In genomic region chr18:23827681-23828080, GRCh38 we compare ENCODE assay signal across 19 cellular contexts.
DNase-seq lines count a peak whose midpoint lies in the region; ATAC-seq and TF ChIP-seq lines count a peak whose summit lies in the region.
"Had no signal": no experiment of that assay in that cellular context is flagged by ENCODE, and none has a peak within 500 bp of the region (broad histone marks: within the 10 kb centered on the region; RNA-seq: fewer than 3 reads in every experiment).

No MANE protein-coding gene starts in this region.

- peaks cover 0 to 31% (median 20%) of the 10 kb centered on the region in 4 donors for H3K4me1 ChIP-seq in tibial nerve
- H3K4me1 ChIP-seq: adrenal gland had no signal

- peaks cover 40% of the 10 kb centered on the region for H3K4me1 Mint-ChIP-seq in activated CD8-positive, alpha-beta memory T cell treated with anti-CD3 and anti-CD28 coated beads, Interleukin-2, amount 10 ng/mL, durations not matched to agents 7 days and 5 days
- peaks cover 46% of the 10 kb centered on the region for H3K4me1 Mint-ChIP-seq in activated T-helper 2 cell treated with anti-CD3 and anti-CD28 coated beads, Interferon-gamma antibody, Interleukin-2, Interleukin-4, amounts not matched to agents 10 μg/mL and 5 μg/mL and 100 μg/mL, durations not matched to agents 14 hours and 24 hours and 36 hours (ENCODE audit: low read depth)

- peak overlapping the region; percentile 86 for H3K27ac Mint-ChIP-seq in activated CD8-positive, alpha-beta memory T cell treated with anti-CD3 and anti-CD28 coated beads, Interleukin-2, amount 10 ng/mL, durations not matched to agents 7 days and 5 days
- peak overlapping the region; percentile 59 for H3K27ac Mint-ChIP-seq in activated T-helper 2 cell treated with anti-CD3 and anti-CD28 coated beads, Interferon-gamma antibody, Interleukin-2, Interleukin-4, amounts not matched to agents 10 μg/mL and 5 μg/mL and 100 μg/mL, durations not matched to agents 14 hours and 24 hours and 36 hours

- intact Hi-C loops in activated T-helper 2 cell treated with anti-CD3 and anti-CD28 coated beads, Interferon-gamma antibody, Interleukin-2, Interleukin-4, amounts not matched to agents 10 μg/mL and 5 μg/mL and 100 μg/mL, durations not matched to agents 14 hours and 24 hours and 36 hours (cut with micrococcal nuclease) = loop anchor here (1.0 to 10.0 kb wide), 9 partner anchors 11 to 325 kb away; partner anchors contain the start of genes CABYR, RMC1 and TTC39C

- H3K36me3 ChIP-seq in kidney epithelial cell (ENCODE audit: control insufficient read depth, insufficient read depth, low read length) = no peaks in the 10 kb centered on the region
- no peaks in the 10 kb centered on the region for H3K36me3 ChIP-seq in tibial nerve
- H3K36me3 ChIP-seq: adrenal gland, neutrophil, upper lobe of right lung had no signal

- no peak for TF ChIP-seq EP300 in tibial nerve (IDR thresholded peaks at IDR 0.05)

- no peaks in the 10 kb centered on the region for H3K9me3 ChIP-seq in tibial nerve
- H3K9me3 ChIP-seq: adrenal gland, neutrophil, upper lobe of right lung had no signal

- TF ChIP-seq POLR2A in tibial nerve (IDR thresholded peaks at IDR 0.05) = no peak

- H3K27me3 ChIP-seq in kidney epithelial cell (ENCODE audit: control insufficient read depth, insufficient read depth, low read length) (no peaks in the 10 kb centered on the region), tibial nerve (no peaks in the 10 kb centered on the region)
- H3K27me3 ChIP-seq: adrenal gland, upper lobe of right lung had no signal

- no peak for TF ChIP-seq CTCF in kidney epithelial cell (IDR thresholded peaks at IDR 0.05; ENCODE audit: insufficient read depth, low read length, poor library complexity, severe bottlenecking)
- no peak for TF ChIP-seq CTCF in tibial nerve (IDR thresholded peaks at IDR 0.05)

- H3K4me3 Mint-ChIP-seq in activated CD8-positive, alpha-beta memory T cell treated with anti-CD3 and anti-CD28 coated beads, Interleukin-2, amount 10 ng/mL, durations not matched to agents 7 days and 5 days = no peak overlapping the region
- H3K4me3 Mint-ChIP-seq in activated T-helper 2 cell treated with anti-CD3 and anti-CD28 coated beads, Interferon-gamma antibody, Interleukin-2, Interleukin-4, amounts not matched to agents 10 μg/mL and 5 μg/mL and 100 μg/mL, durations not matched to agents 14 hours and 24 hours and 36 hours (ENCODE audit: low read depth) = no peak overlapping the region
- H3K4me3 Mint-ChIP-seq: IgD-negative memory B cell had no signal

- H3K9me3 Mint-ChIP-seq in activated CD8-positive, alpha-beta memory T cell treated with anti-CD3 and anti-CD28 coated beads, Interleukin-2, amount 10 ng/mL, durations not matched to agents 7 days and 5 days (ENCODE audit: low read depth) = peaks cover 2% of the 10 kb centered on the region
- no peaks in the 10 kb centered on the region for H3K9me3 Mint-ChIP-seq in activated T-helper 2 cell treated with anti-CD3 and anti-CD28 coated beads, Interferon-gamma antibody, Interleukin-2, Interleukin-4, amounts not matched to agents 10 μg/mL and 5 μg/mL and 100 μg/mL, durations not matched to agents 14 hours and 24 hours and 36 hours
- H3K9me3 Mint-ChIP-seq: IgD-negative memory B cell had no signal

- no peak for DNase-seq in activated CD8-positive, alpha-beta memory T cell treated with anti-CD3 and anti-CD28 coated beads, Interleukin-2, amount 10 ng/mL, durations not matched to agents 7 days and 5 days
- no peak for DNase-seq in activated CD8-positive, alpha-beta memory T cell treated with anti-CD3 and anti-CD28 coated beads, Interleukin-2, amount 50 U/mL, for 48 hours
- DNase-seq in activated T-helper 2 cell treated with anti-CD3 and anti-CD28 coated beads, Interferon-gamma antibody, Interleukin-2, Interleukin-4, amounts not matched to agents 10 μg/mL and 5 μg/mL and 100 μg/mL, durations not matched to agents 14 hours and 24 hours and 36 hours (ENCODE audit: low spot score) = no peak
- peak; percentile 84 for DNase-seq in kidney epithelial cell (ENCODE audit: low read depth)
- DNase-seq in tibial nerve (ENCODE audit: low spot score in 2 of 2) = no peak
- no peak for DNase-seq in middle frontal gyrus (ENCODE audit: extremely low spot score, low spot score)
- DNase-seq in D341Med (ENCODE audit: low spot score) = no peak
- no peak for DNase-seq in RPMI8226
- DNase-seq: activated T-cell treated with anti-CD3 and anti-CD28 coated beads, Interleukin-2, amount 50 U/mL, for 48 hours; adrenal gland; cerebellar nuclear complex; NCI-H1105 treated with DMSO at 0.1 percent for 48 hours; SIG-M5; stimulated activated CD4-positive, alpha-beta T cell treated with anti-CD3 and anti-CD28 coated beads, Interleukin-2, amount 100 ng/mL, for 48 hours; stimulated activated CD8-positive, alpha-beta memory T cell treated with anti-CD3 and anti-CD28 coated beads, Interleukin-4, amount 100 ng/mL, for 48 hours; upper lobe of right lung had no signal

- H3K4me3 ChIP-seq in kidney epithelial cell (ENCODE audit: low read depth, low read length) (no peak overlapping the region), tibial nerve (no peak overlapping the region)
- H3K4me3 ChIP-seq: adrenal gland, upper lobe of right lung had no signal

- CTCF ChIA-PET in activated CD8-positive, alpha-beta memory T cell treated with anti-CD3 and anti-CD28 coated beads, Interleukin-2, amount 10 ng/mL, durations not matched to agents 7 days and 5 days (lab: Charles Lee) = interaction anchor here (2.1 to 3.7 kb wide), 2 partner anchors 36 to 90 kb away, joined by 14 to 32 read pairs; no protein-coding TSS in a partner anchor

- H3K36me3 Mint-ChIP-seq in activated CD8-positive, alpha-beta memory T cell treated with anti-CD3 and anti-CD28 coated beads, Interleukin-2, amount 10 ng/mL, durations not matched to agents 7 days and 5 days = peaks cover 5% of the 10 kb centered on the region
- H3K36me3 Mint-ChIP-seq in activated T-helper 2 cell treated with anti-CD3 and anti-CD28 coated beads, Interferon-gamma antibody, Interleukin-2, Interleukin-4, amounts not matched to agents 10 μg/mL and 5 μg/mL and 100 μg/mL, durations not matched to agents 14 hours and 24 hours and 36 hours (ENCODE audit: low read depth) = no peaks in the 10 kb centered on the region
- H3K36me3 Mint-ChIP-seq: IgD-negative memory B cell had no signal

- no peak for ATAC-seq in activated CD8-positive, alpha-beta memory T cell treated with anti-CD3 and anti-CD28 coated beads, Interleukin-2, amount 10 ng/mL, durations not matched to agents 7 days and 5 days
- ATAC-seq: sciatic nerve had no signal

- H3K27ac ChIP-seq in tibial nerve = peak overlapping the region in 3 of 4 donors; percentile 85 to 93 (median 92)
- H3K27ac ChIP-seq: adrenal gland, neutrophil had no signal

- no peaks in the 10 kb centered on the region for H3K27me3 Mint-ChIP-seq in activated CD8-positive, alpha-beta memory T cell treated with anti-CD3 and anti-CD28 coated beads, Interleukin-2, amount 10 ng/mL, durations not matched to agents 7 days and 5 days
- H3K27me3 Mint-ChIP-seq in activated T-helper 2 cell treated with anti-CD3 and anti-CD28 coated beads, Interferon-gamma antibody, Interleukin-2, Interleukin-4, amounts not matched to agents 10 μg/mL and 5 μg/mL and 100 μg/mL, durations not matched to agents 14 hours and 24 hours and 36 hours (ENCODE audit: low read depth) = no peaks in the 10 kb centered on the region
- H3K27me3 Mint-ChIP-seq: IgD-negative memory B cell had no signal

- WGBS in tibial nerve, 2 donors = 90 to 91% methylated on average over 4 of the region's 4 CpGs
